ENCODE assay signal across 9 cellular contexts in the genomic region with DNA sequence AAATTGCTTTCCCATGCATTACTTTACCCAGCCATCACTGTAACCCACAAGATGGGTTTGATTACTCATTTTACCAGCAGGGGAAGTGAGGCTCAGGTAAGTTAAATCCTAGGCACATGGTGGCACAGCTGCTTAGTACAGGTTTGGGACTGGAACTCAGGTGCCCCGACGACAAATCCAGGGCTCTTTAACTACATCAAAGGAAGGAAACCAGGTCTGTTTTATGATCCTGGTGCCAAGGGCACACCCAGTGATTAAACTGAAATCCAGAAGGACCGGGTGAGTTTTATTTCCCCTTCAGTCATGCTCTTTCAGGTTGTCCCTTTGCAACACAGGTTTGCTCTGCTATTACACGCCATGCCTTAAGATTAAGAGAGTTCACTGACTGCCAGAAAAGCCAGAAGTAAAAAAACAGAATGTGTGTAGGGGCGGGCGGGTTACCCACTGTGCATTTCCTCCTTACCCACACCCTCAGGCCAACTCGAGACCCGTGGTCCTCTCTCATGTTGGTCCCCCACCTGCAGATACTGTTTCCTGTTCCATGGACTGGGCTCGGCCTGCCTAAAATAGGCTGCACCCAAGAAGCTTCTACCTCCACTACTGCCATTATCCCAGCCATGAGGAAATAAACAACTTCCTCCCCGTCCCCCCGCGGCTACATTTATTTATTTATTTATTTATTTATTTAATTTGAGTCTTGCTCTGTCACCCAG. TPM values are rescaled to one million over a fixed set of nuclear protein-coding genes. Genes with fewer than 3 reads are reported as not detected.
DNase-seq lines count a peak whose midpoint lies in the region; FAIRE-seq and TF ChIP-seq lines count a peak whose summit lies in the region.
"Had no signal": no experiment of that assay in that cellular context is flagged by ENCODE, and none has a peak within 500 bp of the region (broad histone marks: within the 10 kb centered on the region; RNA-seq: fewer than 3 reads in every experiment).

No MANE protein-coding gene starts in this region.

- H3K9me3 ChIP-seq in keratinocyte (ENCODE audit: control insufficient read depth, low read depth, low read length) (no peaks in the 10 kb centered on the region), stomach (no peaks in the 10 kb centered on the region)

- H3K36me3 ChIP-seq in keratinocyte (ENCODE audit: control insufficient read depth in 2 of 2, extremely low read depth in 1 of 2, insufficient read depth in 2 of 2, low read length in 2 of 2), result no peaks in the 10 kb centered on the region
- no peaks in the 10 kb centered on the region for H3K36me3 ChIP-seq in stomach

- H3K4me1 ChIP-seq in keratinocyte (ENCODE audit: control insufficient read depth, extremely low read depth, insufficient read depth, low read length), result peaks cover 14% of the 10 kb centered on the region
- peaks cover 23 to 45% (median 36%) of the 10 kb centered on the region in 4 donors for H3K4me1 ChIP-seq in stomach

- TF ChIP-seq POLR2A in stomach (IDR thresholded peaks at IDR 0.05), result no peak

- FAIRE-seq in keratinocyte (lab: Jason Lieb, UNC), result no peak
- FAIRE-seq: islet of Langerhans had no signal

- H3K9me1 ChIP-seq in keratinocyte (ENCODE audit: control insufficient read depth, extremely low read depth, insufficient read depth, low read length), result no peaks in the 10 kb centered on the region

- no peak overlapping the region for H3K9ac ChIP-seq in keratinocyte (ENCODE audit: control insufficient read depth, extremely low read depth, insufficient read depth, low read length)

- peak; percentile 60 for DNase-seq in NCI-H2196 (lab: John Stamatoyannopoulos, UW; ENCODE audit: unreplicated experiment)
- DNase-seq in NCI-H2196 treated with DMSO at 0.1 percent for 48 hours (lab: John Stamatoyannopoulos, UW; ENCODE audit: unreplicated experiment), result no peak
- DNase-seq in activated CD8-positive, alpha-beta memory T cell treated with anti-CD3 and anti-CD28 coated beads, Interleukin-2, amount 50 U/mL, for 4 hours, result peak; percentile 30
- DNase-seq in keratinocyte (ENCODE audit: low read depth, low spot score), result no peak
- peak; percentile 73 for DNase-seq in stomach
- DNase-seq in SKM-1 (lab: John Stamatoyannopoulos, UW; ENCODE audit: unreplicated experiment), result no peak
- DNase-seq in activated effector memory CD4-positive, alpha-beta T cell treated with anti-CD3 and anti-CD28 coated beads, Interleukin-2, amount 50 U/mL, for 16 hours, result no peak
- DNase-seq in NCI-H1436 (lab: John Stamatoyannopoulos, UW), result no peak

- dilution Hi-C loops in keratinocyte (cut with MboI; ENCODE audit: extremely low pct_ligation_motif_present, low sequenced_read_pairs), result no loop called here

- no peak for TF ChIP-seq EP300 in stomach (IDR thresholded peaks at IDR 0.05)

- H3K27me3 ChIP-seq in keratinocyte (ENCODE audit: control insufficient read depth, extremely low read depth, insufficient read depth, low read length), result peaks cover 5% of the 10 kb centered on the region
- H3K27me3 ChIP-seq in stomach, result peaks cover 0 to 9% (median 0%) of the 10 kb centered on the region in 3 donors

- WGBS in stomach, 5 donors, result 12 to 34% (median 24%) methylated on average over 12 of the region's 12 CpGs

- TF ChIP-seq CTCF in keratinocyte (optimal IDR thresholded peaks at IDR 0.05 in 1 of 3, IDR thresholded peaks at IDR 0.05 in 1 of 3, conservative IDR thresholded peaks at IDR 0.05 in 1 of 3; ENCODE audit: extremely low read depth in 1 of 3, insufficient read depth in 2 of 3, low read length in 3 of 3) (no peak), stomach (IDR thresholded peaks at IDR 0.05) (peak in 1 of 7 experiments; percentile 5)

- no peaks in the 10 kb centered on the region for H3K79me2 ChIP-seq in keratinocyte (ENCODE audit: control insufficient read depth, insufficient read depth, low read length)

- H2AFZ ChIP-seq in keratinocyte (ENCODE audit: control insufficient read depth, low read length), result peak overlapping the region; percentile 86

- H3K27ac ChIP-seq in keratinocyte (ENCODE audit: control insufficient read depth, insufficient read depth, low read length) (no peak overlapping the region), stomach (peak overlapping the region; percentile 84 to 93 (median 87))

- no peaks in the 10 kb centered on the region for H4K20me1 ChIP-seq in keratinocyte (ENCODE audit: control insufficient read depth, extremely low read depth, insufficient read depth, low read length)

- intact Hi-C loops in stomach (cut with DNase I; ENCODE audit: low total_unique reads), result no loop called here

- H3K4me2 ChIP-seq in keratinocyte (ENCODE audit: control insufficient read depth, extremely low read depth, insufficient read depth, low read depth, low read length), result peak overlapping the region; percentile 89

- H3K4me3 ChIP-seq in keratinocyte (ENCODE audit: control insufficient read depth in 2 of 3, extremely low read depth in 1 of 3, insufficient read depth in 2 of 3, low read depth in 1 of 3, low read length in 3 of 3) (peak overlapping the region; percentile 37 to 71 (median 69)), stomach (peak overlapping the region; percentile 53 to 59 (median 58))

RNA-seq across cellular contexts. Expression of a gene that starts 55.2 kb away (rescaled TPM):
- polyA plus RNA-seq in keratinocyte, result 1.8 to 4.0 TPM (median 3.3 TPM) in 3 replicates
- 8.5 TPM for polyA plus RNA-seq in keratinocyte (2011; ENCODE audit: low read depth)
- polyA plus RNA-seq in keratinocyte (2011; cell fraction: cytosol; rRNA removed), result 1.5 and 2.0 TPM in 2 replicates
- 12.3 and 12.5 TPM in 2 replicates for polyA plus RNA-seq in keratinocyte (2011; cell fraction: nucleus; rRNA removed)
- 2.3 and 9.4 TPM in 2 replicates for polyA plus RNA-seq in keratinocyte (2012; ENCODE audit: low replicate concordance)
- 3.3 to 10.8 TPM (median 7.3 TPM) in 3 replicates for polyA minus RNA-seq in keratinocyte
- 1.5 TPM for polyA minus RNA-seq in keratinocyte (2011; cell fraction: cytosol; rRNA and poly(A)+ RNA removed)
- polyA minus RNA-seq in keratinocyte (2011; cell fraction: nucleus; rRNA and poly(A)+ RNA removed), result 8.0 and 18.9 TPM in 2 replicates
- 10 to 100 TPM; 13.0 to 49.8 (median 24.6) TPM for total RNA-seq in stomach
- polyA plus RNA-seq in stomach, result 1 to 10 TPM; 2.3 to 6.9 (median 3.4) TPM

Comparison
In these comparisons a context has a peak if more than half of its experiments do, and no peak if none do; other contexts are left out.
1. DNase-seq: peak in NCI-H2196 (single experiment), activated CD8-positive, alpha-beta memory T cell treated with anti-CD3 and anti-CD28 coated beads, Interleukin-2, amount 50 U/mL, for 4 hours (single experiment) and stomach (single experiment); none in NCI-H2196 treated with DMSO at 0.1 percent for 48 hours (single experiment), keratinocyte (single experiment), SKM-1 (single experiment), activated effector memory CD4-positive, alpha-beta T cell treated with anti-CD3 and anti-CD28 coated beads, Interleukin-2, amount 50 U/mL, for 16 hours (single experiment) and NCI-H1436 (single experiment).